In the genomic region with DNA sequence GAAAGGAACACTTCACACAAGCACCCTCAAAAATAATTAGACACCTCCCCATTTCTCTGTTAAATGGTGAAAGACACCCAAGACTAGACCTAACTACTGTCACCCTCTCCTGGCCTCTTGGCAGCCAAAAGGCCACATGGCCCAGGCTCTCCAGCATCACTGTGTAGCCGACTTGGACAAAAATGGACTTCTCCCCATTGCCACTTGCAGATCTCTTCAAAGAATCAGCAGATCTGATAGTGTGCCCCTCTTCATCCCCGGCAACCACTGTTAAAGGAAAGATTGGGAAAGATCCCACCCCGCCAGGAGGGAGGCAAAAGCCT, we compare ENCODE assay signal across 8 cellular contexts. TPM values are rescaled to one million over a fixed set of nuclear protein-coding genes. Genes with fewer than 3 reads are reported as not detected.
DNase-seq lines count a peak whose midpoint lies in the region; ATAC-seq and TF ChIP-seq lines count a peak whose summit lies in the region.

No MANE protein-coding gene starts in this region.

- WGBS in mesodermal cell (ENCODE audit: insufficient coverage in 2 of 2), 2 experiments, result 17% methylated on average over 1 of the region's 3 CpGs; no CpG with 5 or more reads in 1 of the 2 experiments

- H3K27ac ChIP-seq in C4-2B, result peak overlapping the region; percentile 99
- peak overlapping the region; percentile 98 for H3K27ac ChIP-seq in KOPT-K1 (ENCODE audit: low read depth, low read length, poor library complexity, severe bottlenecking)
- peak overlapping the region; percentile 64 for H3K27ac ChIP-seq in mesodermal cell (ENCODE audit: low read depth, low read length, severe bottlenecking)

- BruUV-seq in MCF 10A (replicated peaks; lab: Mats Ljungman, UMichigan), result TSS peak; percentile 81

- peaks cover 25% of the 10 kb centered on the region for H3K36me3 Mint-ChIP-seq in MCF 10A (ENCODE audit: insufficient read depth, unreplicated experiment)

- H3K4me3 Mint-ChIP-seq in MCF 10A (ENCODE audit: unreplicated experiment), result peak overlapping the region; percentile 83

- peaks cover 9% of the 10 kb centered on the region for H3K4me1 ChIP-seq in mesodermal cell (ENCODE audit: control insufficient read depth, insufficient read depth, low read length, poor library complexity, severe bottlenecking)

- TF ChIP-seq CTCF in C4-2B (conservative IDR thresholded peaks at IDR 0.05) (no peak), MCF 10A (IDR thresholded peaks at IDR 0.05; ENCODE audit: unreplicated experiment) (no peak)

- peaks cover 7% of the 10 kb centered on the region for H3K4me1 Mint-ChIP-seq in MCF 10A (ENCODE audit: insufficient read depth, unreplicated experiment)

- no peaks in the 10 kb centered on the region for H3K9me3 Mint-ChIP-seq in MCF 10A (ENCODE audit: unreplicated experiment)

- no peak for ATAC-seq in GM21619 (IDR thresholded peaks at IDR 0.05; ENCODE audit: unreplicated experiment)

- peaks cover 11% of the 10 kb centered on the region for H3K27me3 Mint-ChIP-seq in MCF 10A (ENCODE audit: insufficient read depth, unreplicated experiment)

- in situ Hi-C loops in ACHN (cut with HindIII; ENCODE audit: low pct_ligation_motif_present, low pct_unique_long_range_greater_than_20kb, low sequenced_read_pairs), result no loop called here

- peak overlapping the region; percentile 81 for H3K27ac Mint-ChIP-seq in MCF 10A (ENCODE audit: low read depth, unreplicated experiment)

- H3K9me3 ChIP-seq in KOPT-K1 (ENCODE audit: insufficient read depth, low read length, poor library complexity, severe bottlenecking) (no peaks in the 10 kb centered on the region), mesodermal cell (ENCODE audit: control insufficient read depth, low read length) (no peaks in the 10 kb centered on the region)

- no peak for DNase-seq in MCF 10A (ENCODE audit: unreplicated experiment)
- DNase-seq in ACHN, result no peak
- no peak for DNase-seq in iPS-NIHi7 (ENCODE audit: extremely low spot score)
- DNase-seq in AG20443 (ENCODE audit: low spot score), result no peak

- H3K4me3 ChIP-seq in mesodermal cell (ENCODE audit: extremely low read depth, insufficient read depth, low read length, poor library complexity, severe bottlenecking), result peak overlapping the region; percentile 61

- CTCF ChIA-PET in MCF 10A (lab: Yijun Ruan, JAX), result interaction anchor here (0.8 kb wide), 1 partner anchor 46 kb away, joined by 3 read pairs; no protein-coding TSS in a partner anchor

- POLR2A ChIA-PET in MCF 10A (lab: Yijun Ruan, JAX), result interaction anchor here (0.7 to 1.8 kb wide), 5 partner anchors 13 to 938 kb away, joined by 3 to 7 read pairs (median 4); no protein-coding TSS in a partner anchor

- intact Hi-C loops in MCF 10A (cut with micrococcal nuclease), result no loop called here

- peaks cover 9% of the 10 kb centered on the region; the same call in 1 of the 2 replicates for H3K36me3 ChIP-seq in KOPT-K1 (ENCODE audit: insufficient read depth, low read length)
- H3K36me3 ChIP-seq in mesodermal cell (ENCODE audit: control insufficient read depth, insufficient read depth, low read length), result peaks cover 6% of the 10 kb centered on the region

RNA-seq across cellular contexts. Expression of a gene that starts 2.0 kb away (rescaled TPM):
- 52.4 and 52.9 TPM in 2 replicates for total RNA-seq in MCF 10A (2022)
- 46.5 TPM for polyA plus RNA-seq in mesodermal cell (2013, experiment 1 of 2)
- polyA plus RNA-seq in mesodermal cell (2013, experiment 2 of 2), result 44.2 TPM
